In genomic region chr9:4305065-4305481, GRCh38 we compare ENCODE assay signal across 16 cellular contexts. TPM values are rescaled to one million over a fixed set of nuclear protein-coding genes. Genes with fewer than 3 reads are reported as not detected.
DNase-seq lines count a peak whose midpoint lies in the region; ATAC-seq, FAIRE-seq and TF ChIP-seq lines count a peak whose summit lies in the region.
"Had no signal": no experiment of that assay in that cellular context is flagged by ENCODE, and none has a peak within 500 bp of the region (broad histone marks: within the 10 kb centered on the region; RNA-seq: fewer than 3 reads in every experiment).

No MANE protein-coding gene starts in this region.

- H3K27me3 ChIP-seq in mesenchymal stem cell (ENCODE audit: control insufficient read depth in 1 of 2, insufficient read depth in 1 of 2, low read length in 2 of 2) (no peaks in the 10 kb centered on the region), neural progenitor cell (peaks cover 17% of the 10 kb centered on the region)

- no peaks in the 10 kb centered on the region for H3K9me3 Mint-ChIP-seq in activated naive CD8-positive, alpha-beta T cell treated with anti-CD3 and anti-CD28 coated beads, Interleukin-2, amount 50 U/mL, for 24 hours
- no peaks in the 10 kb centered on the region for H3K9me3 Mint-ChIP-seq in neural progenitor cell

- TF ChIP-seq CTCF in A549 (IDR thresholded peaks at IDR 0.05) (no peak), neural progenitor cell (IDR thresholded peaks at IDR 0.05) (no peak)

- no peak for DNase-seq in A549 (ENCODE audit: low read depth in 1 of 2, low spot score in 1 of 2)
- peak; percentile 71 for DNase-seq in HT-29 (ENCODE audit: low spot score)
- DNase-seq in activated naive CD8-positive, alpha-beta T cell treated with anti-CD3 and anti-CD28 coated beads, Interleukin-2, amount 50 U/mL, for 24 hours = no peak
- no peak for DNase-seq in mesenchymal stem cell
- no peak for DNase-seq in neural progenitor cell (ENCODE audit: low spot score)
- DNase-seq in hippocampal formation (lab: John Stamatoyannopoulos, UW) = no peak
- no peak for DNase-seq in NCI-H226
- DNase-seq in NCI-H1092 treated with DMSO at 0.1 percent for 48 hours (lab: John Stamatoyannopoulos, UW) = no peak
- DNase-seq: AML-193, DND-41, GDM1, GM23248, KBM-7, NCI-H1105, NCI-H1694 treated with DMSO at 0.1 percent for 48 hours had no signal

- CTCF ChIA-PET in A549 (lab: Yijun Ruan, JAX) = interaction anchor here (0.9 to 7.0 kb wide), 7 partner anchors 10 to 571 kb away, joined by 3 to 77 read pairs (median 4); no protein-coding TSS in a partner anchor

- H2BK5ac ChIP-seq in mesenchymal stem cell (ENCODE audit: low read depth, low read length, poor library complexity, severe bottlenecking) = no peak overlapping the region

- H3K4me3 Mint-ChIP-seq in activated naive CD8-positive, alpha-beta T cell treated with anti-CD3 and anti-CD28 coated beads, Interleukin-2, amount 50 U/mL, for 24 hours = no peak overlapping the region
- no peak overlapping the region for H3K4me3 Mint-ChIP-seq in neural progenitor cell

- H3K9ac ChIP-seq in mesenchymal stem cell (ENCODE audit: low read length) = no peak overlapping the region
- no peak overlapping the region for H3K9ac ChIP-seq in neural progenitor cell
- H3K9ac ChIP-seq: GM23248 had no signal

- H3F3A ChIP-seq in neural progenitor cell (ENCODE audit: low read depth) = peaks cover 7% of the 10 kb centered on the region

- H3K36me3 ChIP-seq in mesenchymal stem cell (ENCODE audit: control insufficient read depth in 1 of 2, insufficient read depth in 2 of 2, low read depth in 1 of 2, low read length in 2 of 2) (no peaks in the 10 kb centered on the region), neural progenitor cell (no peaks in the 10 kb centered on the region)

- WGBS in A549 (ENCODE audit: missing lambda C conversion rate) = 53% methylated on average over 5 of the region's 5 CpGs
- 95% methylated on average over 5 of the region's 5 CpGs for WGBS in mesenchymal stem cell

- peaks cover 59% of the 10 kb centered on the region for H3K4me1 ChIP-seq in A549
- H3K4me1 ChIP-seq in mesenchymal stem cell (ENCODE audit: control insufficient read depth, insufficient read depth, low read depth, low read length) = peaks cover 7% of the 10 kb centered on the region
- H3K4me1 ChIP-seq in neural progenitor cell = no peaks in the 10 kb centered on the region

- H2AFZ ChIP-seq in mesenchymal stem cell (ENCODE audit: low read depth, low read length) (no peak overlapping the region), neural progenitor cell (replicated peaks) (no peak overlapping the region)
- H2AFZ ChIP-seq: GM23248 had no signal

- no peak overlapping the region for H2BK120ac ChIP-seq in mesenchymal stem cell (ENCODE audit: low read depth, low read length)

- H3K9me3 ChIP-seq in A549 (no peaks in the 10 kb centered on the region), mesenchymal stem cell (ENCODE audit: control insufficient read depth, low read length) (no peaks in the 10 kb centered on the region), neural progenitor cell (ENCODE audit: low read depth) (no peaks in the 10 kb centered on the region)

- ATAC-seq in A549 = no peak
- ATAC-seq in activated naive CD8-positive, alpha-beta T cell treated with anti-CD3 and anti-CD28 coated beads, Interleukin-2, amount 50 U/mL, for 24 hours = no peak

- TF ChIP-seq EP300 in A549 (IDR thresholded peaks at IDR 0.05) = no peak

- no peaks in the 10 kb centered on the region for H3K36me3 Mint-ChIP-seq in activated naive CD8-positive, alpha-beta T cell treated with anti-CD3 and anti-CD28 coated beads, Interleukin-2, amount 50 U/mL, for 24 hours (ENCODE audit: low read depth)
- H3K36me3 Mint-ChIP-seq in neural progenitor cell = no peaks in the 10 kb centered on the region

- peaks cover 71% of the 10 kb centered on the region for H3K4me1 Mint-ChIP-seq in activated naive CD8-positive, alpha-beta T cell treated with anti-CD3 and anti-CD28 coated beads, Interleukin-2, amount 50 U/mL, for 24 hours
- peaks cover 25% of the 10 kb centered on the region for H3K4me1 Mint-ChIP-seq in neural progenitor cell

- H4K91ac ChIP-seq in mesenchymal stem cell (ENCODE audit: low read length) = no peak overlapping the region

- H3K79me2 ChIP-seq in neural progenitor cell (ENCODE audit: low read depth) = no peaks in the 10 kb centered on the region

- H3K4me3 ChIP-seq in A549 (no peak overlapping the region), mesenchymal stem cell (ENCODE audit: insufficient read depth in 1 of 2, low read depth in 1 of 2, low read length in 2 of 2) (no peak overlapping the region), neural progenitor cell (no peak overlapping the region)
- H3K4me3 ChIP-seq: GM23248 had no signal

- H2AK5ac ChIP-seq in mesenchymal stem cell (ENCODE audit: low read length, severe bottlenecking) = peak overlapping the region; percentile 77

- no peak overlapping the region for H2BK15ac ChIP-seq in mesenchymal stem cell (ENCODE audit: low read depth, poor library complexity, severe bottlenecking)

- no peak overlapping the region for H3K14ac ChIP-seq in mesenchymal stem cell (ENCODE audit: low read length in 2 of 2)

- H3K79me1 ChIP-seq in mesenchymal stem cell (replicated peaks; ENCODE audit: low read length, poor library complexity, severe bottlenecking) = no peaks in the 10 kb centered on the region

- H3K27ac ChIP-seq in A549 = peak overlapping the region in 1 of 2 experiments; percentile 55; a peak in 4 of 6 replicates
- no peak overlapping the region for H3K27ac ChIP-seq in mesenchymal stem cell (ENCODE audit: low read length, poor library complexity, severe bottlenecking)
- H3K27ac ChIP-seq in neural progenitor cell = no peak overlapping the region

- H3K18ac ChIP-seq in mesenchymal stem cell (ENCODE audit: low read depth in 1 of 2, low read length in 2 of 2) = peak overlapping the region in 1 of 2 experiments; percentile 32

- peak overlapping the region in 1 of 2 experiments; percentile 30 for H3K4ac ChIP-seq in mesenchymal stem cell (ENCODE audit: low read depth in 1 of 2, low read length in 2 of 2)

- H4K8ac ChIP-seq in mesenchymal stem cell (ENCODE audit: low read length) = no peak overlapping the region

- TF ChIP-seq RAD21 in A549 (conservative IDR thresholded peaks at IDR 0.05 in 1 of 2, IDR thresholded peaks at IDR 0.05 in 1 of 2) = no peak

- H3K27ac Mint-ChIP-seq in activated naive CD8-positive, alpha-beta T cell treated with anti-CD3 and anti-CD28 coated beads, Interleukin-2, amount 50 U/mL, for 24 hours = peak overlapping the region; percentile 72
- no peak overlapping the region for H3K27ac Mint-ChIP-seq in neural progenitor cell

- H4K20me1 ChIP-seq in neural progenitor cell (ENCODE audit: low read depth) = no peaks in the 10 kb centered on the region

- no peak for TF ChIP-seq POLR2A in A549 (IDR thresholded peaks at IDR 0.05; ENCODE audit: low read length)

- no peak for FAIRE-seq in A549 (lab: Jason Lieb, UNC)
- FAIRE-seq: HTR-8/SVneo had no signal

- H3K23ac ChIP-seq in mesenchymal stem cell (ENCODE audit: low read length in 2 of 2) = no peak overlapping the region

- peaks cover 15% of the 10 kb centered on the region for H3K27me3 Mint-ChIP-seq in activated naive CD8-positive, alpha-beta T cell treated with anti-CD3 and anti-CD28 coated beads, Interleukin-2, amount 50 U/mL, for 24 hours
- peaks cover 7% of the 10 kb centered on the region for H3K27me3 Mint-ChIP-seq in neural progenitor cell (ENCODE audit: insufficient read depth, low read depth)

- POLR2A ChIA-PET in A549 (lab: Yijun Ruan, JAX) = no interaction called here

- peak overlapping the region in 1 of 2 experiments; percentile 31 for H2BK12ac ChIP-seq in mesenchymal stem cell (ENCODE audit: low read length in 2 of 2)

- peak overlapping the region; percentile 31; the same call in 2 of the 3 replicates for H3K4me2 ChIP-seq in A549
- no peak overlapping the region for H3K4me2 ChIP-seq in mesenchymal stem cell (ENCODE audit: low read length, poor library complexity, severe bottlenecking)
- no peak overlapping the region for H3K4me2 ChIP-seq in neural progenitor cell

TF ChIP-seq in A549, 52 proteins besides CTCF, POLR2A, EP300 and RAD21:
- no peak for TF ChIP-seq CHD4 (IDR thresholded peaks at IDR 0.05; ENCODE audit: borderline replicate concordance)
- no peak for TF ChIP-seq FOSB (CRISPR knock-in tag; IDR thresholded peaks at IDR 0.05)
- TF ChIP-seq PHF8 (IDR thresholded peaks at IDR 0.05; ENCODE audit: borderline replicate concordance, low read depth) = no peak
- TF ChIP-seq SREBF2 (IDR thresholded peaks at IDR 0.05) = no peak
- TF ChIP-seq BHLHE40 (IDR thresholded peaks at IDR 0.05; ENCODE audit: low read depth, low read length) = no peak
- no peak for TF ChIP-seq NPAS2 (CRISPR knock-in tag; IDR thresholded peaks at IDR 0.05; ENCODE audit: borderline replicate concordance)
- no peak for TF ChIP-seq CHD2 (IDR thresholded peaks at IDR 0.05; ENCODE audit: low read length, partially characterized antibody)

RNA-seq across cellular contexts. Expression of gene GLIS3, which starts 5.2 kb away (rescaled TPM):
- polyA plus RNA-seq in A549 (2011; rRNA removed) (14.1 and 28.1 TPM in 2 replicates), A549 (2017; fragmentation: RNase III; extraction: RNeasy Plus Mini Kit Qiagen cat#74134 plus additional on column Dnase treatment) (14.2 to 15.2 TPM (median 14.3 TPM) in 3 replicates)
- 5.7 and 7.2 TPM in 2 replicates for polyA plus RNA-seq in A549 (2012; cell fraction: cytosol; rRNA removed)
- polyA plus RNA-seq in A549 (2012; cell fraction: nucleus; rRNA removed) = 9.2 and 14.5 TPM in 2 replicates
- polyA minus RNA-seq in A549 (2011; rRNA and poly(A)+ RNA removed) = 270 and 286 TPM in 2 replicates
- total RNA-seq in HT-29 (2014; rRNA removed; shearing (Covaris generic)) = 4.8 and 6.6 TPM in 2 replicates
- 19.0 TPM for polyA plus RNA-seq in mesenchymal stem cell (2013, experiment 1 of 2)
- 18.8 TPM for polyA plus RNA-seq in mesenchymal stem cell (2013, experiment 2 of 2)
- 38.1 and 48.1 TPM in 2 replicates for total RNA-seq in neural progenitor cell (ENCODE audit: low replicate concordance)
